In genomic region chr2:127672341-127673303, GRCh38 we compare ENCODE assay signal across 1 cellular context.
A peak's percentile ranks its signal among the peaks of the same experiment; 100 is the strongest.
TF ChIP-seq lines count a peak whose summit lies in the region.

No MANE protein-coding gene starts in this region.

TF ChIP-seq in HepG2, 621 proteins besides CTCF, POLR2A, EP300 and RAD21:
- TF ChIP-seq HES4 (CRISPR knock-in tag; IDR thresholded peaks at IDR 0.05; ENCODE audit: borderline replicate concordance) (0 out of 2 replicates have a peak, but pooled peaks have one; percentile 30), RXRB (CRISPR knock-in tag; IDR thresholded peaks at IDR 0.05; ENCODE audit: borderline replicate concordance) (no peak), MTA1 (CRISPR knock-in tag; IDR thresholded peaks at IDR 0.05; ENCODE audit: borderline replicate concordance) (0 out of 2 replicates have a peak, but pooled peaks have one; percentile 18)
